ENCODE assay signal across 16 cellular contexts in genomic region chr17:69717214-69717613, GRCh38.
DNase-seq lines count a peak whose midpoint lies in the region; ATAC-seq, FAIRE-seq and TF ChIP-seq lines count a peak whose summit lies in the region.
"Had no signal": no experiment of that assay in that cellular context is flagged by ENCODE, and none has a peak within 500 bp of the region (broad histone marks: within the 10 kb centered on the region; RNA-seq: fewer than 3 reads in every experiment).

No MANE protein-coding gene starts in this region.

- H3K4me3 Mint-ChIP-seq in nephron, result no peak overlapping the region
- H3K4me3 Mint-ChIP-seq in activated CD4-positive, alpha-beta T cell treated with anti-CD3 and anti-CD28 coated beads, Interleukin-2, amount 10 ng/mL, durations not matched to agents 7 days and 5 days, result no peak overlapping the region
- H3K4me3 Mint-ChIP-seq in T-helper 17 cell, result no peak overlapping the region
- H3K4me3 Mint-ChIP-seq: CD8-positive, alpha-beta memory T cell had no signal

- H3K9ac ChIP-seq in GM23248 (no peak overlapping the region), smooth muscle cell (ENCODE audit: low read depth) (peak overlapping the region; percentile 33)
- H3K9ac ChIP-seq: BLaER1 had no signal

- H3K27me3 Mint-ChIP-seq in nephron (ENCODE audit: low read depth) (no peaks in the 10 kb centered on the region), T-helper 17 cell (no peaks in the 10 kb centered on the region)
- H3K27me3 Mint-ChIP-seq in activated CD4-positive, alpha-beta T cell treated with anti-CD3 and anti-CD28 coated beads, Interleukin-2, amount 10 ng/mL, durations not matched to agents 7 days and 5 days, result no peaks in the 10 kb centered on the region
- H3K27me3 Mint-ChIP-seq: CD8-positive, alpha-beta memory T cell had no signal

- DNase-seq in GM23248, result no peak
- DNase-seq in bronchial epithelial cell (ENCODE audit: low read depth), result no peak
- no peak for DNase-seq in smooth muscle cell (lab: John Stamatoyannopoulos, UW; ENCODE audit: unreplicated experiment)
- DNase-seq in activated CD4-positive, alpha-beta T cell treated with anti-CD3 and anti-CD28 coated beads, Interleukin-2, amount 10 ng/mL, durations not matched to agents 7 days and 5 days, result no peak
- no peak for DNase-seq in HuH-7.5 (ENCODE audit: low spot score)
- DNase-seq in T-helper 17 cell, result no peak
- DNase-seq: 8988T; CD8-positive, alpha-beta memory T cell; H7; NCI-H1930; NCI-H2171; NCI-H446 treated with DMSO at 0.1 percent for 48 hours had no signal

- H4K20me1 ChIP-seq in GM23248 (ENCODE audit: insufficient read depth), result no peaks in the 10 kb centered on the region
- no peaks in the 10 kb centered on the region for H4K20me1 ChIP-seq in smooth muscle cell (ENCODE audit: low read depth)
- H4K20me1 ChIP-seq: BLaER1 had no signal

- H2AFZ ChIP-seq in GM23248 (0 out of 2 replicates have a peak overlapping the region, but pooled peaks have one; percentile 37), smooth muscle cell (ENCODE audit: low read depth) (peak overlapping the region; percentile 77)

- no peaks in the 10 kb centered on the region for H3K9me2 ChIP-seq in GM23248 (ENCODE audit: insufficient read depth)

- H3K27me3 ChIP-seq in GM23248 (replicated peaks; ENCODE audit: insufficient read depth), result no peaks in the 10 kb centered on the region
- H3K27me3 ChIP-seq in bronchial epithelial cell (ENCODE audit: control insufficient read depth, insufficient read depth, low read length), result no peaks in the 10 kb centered on the region
- H3K27me3 ChIP-seq in smooth muscle cell (ENCODE audit: low read depth), result no peaks in the 10 kb centered on the region
- H3K27me3 ChIP-seq: BLaER1 had no signal

- H3F3A ChIP-seq in GM23248 (ENCODE audit: insufficient read depth) (0 out of 2 replicates have a peak, but pooled peaks cover 8% of the 10 kb centered on the region), smooth muscle cell (ENCODE audit: low read depth) (peaks cover 9% of the 10 kb centered on the region)

- 66 to 73% methylated on average over 2 of the region's 2 CpGs for WGBS in GM23248 (ENCODE audit: low coverage in 1 of 2, low lambda C conversion rate in 2 of 2, missing lambda C conversion rate in 2 of 2), 2 experiments
- 35% methylated on average over 2 of the region's 2 CpGs for WGBS in smooth muscle cell (ENCODE audit: low lambda C conversion rate)

- H3K36me3 ChIP-seq in GM23248 (ENCODE audit: low read depth) (no peaks in the 10 kb centered on the region), bronchial epithelial cell (ENCODE audit: control insufficient read depth, insufficient read depth, low read length) (no peaks in the 10 kb centered on the region), smooth muscle cell (ENCODE audit: low read depth) (no peaks in the 10 kb centered on the region)
- H3K36me3 ChIP-seq: BLaER1 had no signal

- no peaks in the 10 kb centered on the region for H3K36me3 Mint-ChIP-seq in nephron (ENCODE audit: low read depth)
- H3K36me3 Mint-ChIP-seq in activated CD4-positive, alpha-beta T cell treated with anti-CD3 and anti-CD28 coated beads, Interleukin-2, amount 10 ng/mL, durations not matched to agents 7 days and 5 days (ENCODE audit: low read depth), result no peaks in the 10 kb centered on the region
- H3K36me3 Mint-ChIP-seq in T-helper 17 cell (ENCODE audit: low read depth), result no peaks in the 10 kb centered on the region
- H3K36me3 Mint-ChIP-seq: CD8-positive, alpha-beta memory T cell had no signal

- H3K27ac ChIP-seq in GM23248, result no peak overlapping the region
- H3K27ac ChIP-seq in smooth muscle cell (ENCODE audit: low read depth), result peak overlapping the region; percentile 69
- H3K27ac ChIP-seq: BLaER1 had no signal

- H3K4me3 ChIP-seq in GM23248 (no peak overlapping the region), bronchial epithelial cell (ENCODE audit: low read depth, low read length) (no peak overlapping the region), smooth muscle cell (no peak overlapping the region)
- H3K4me3 ChIP-seq: BLaER1 had no signal

- H3K79me2 ChIP-seq in GM23248 (ENCODE audit: insufficient read depth), result no peaks in the 10 kb centered on the region
- no peaks in the 10 kb centered on the region for H3K79me2 ChIP-seq in smooth muscle cell (ENCODE audit: low read depth)

- peak; percentile 23 for FAIRE-seq in bronchial epithelial cell (lab: Jason Lieb, UNC)

- H3K9me3 ChIP-seq in GM23248 (ENCODE audit: low read depth) (no peaks in the 10 kb centered on the region), smooth muscle cell (replicated peaks; ENCODE audit: low read depth) (no peaks in the 10 kb centered on the region), T-helper 17 cell (ENCODE audit: control insufficient read depth, low read length, poor library complexity, severe bottlenecking) (no peaks in the 10 kb centered on the region)
- H3K9me3 ChIP-seq: BLaER1 had no signal

- in situ Hi-C loops in GM23248 (cut with MboI), result no loop called here

- H3K4me1 ChIP-seq in GM23248 (ENCODE audit: insufficient read depth), result peaks cover 9% of the 10 kb centered on the region
- peaks cover 4% of the 10 kb centered on the region for H3K4me1 ChIP-seq in smooth muscle cell (ENCODE audit: low read depth)

- H3K9me3 Mint-ChIP-seq in nephron, result no peaks in the 10 kb centered on the region
- peaks cover 2% of the 10 kb centered on the region for H3K9me3 Mint-ChIP-seq in activated CD4-positive, alpha-beta T cell treated with anti-CD3 and anti-CD28 coated beads, Interleukin-2, amount 10 ng/mL, durations not matched to agents 7 days and 5 days
- H3K9me3 Mint-ChIP-seq: CD8-positive, alpha-beta memory T cell had no signal

- TF ChIP-seq CTCF in bronchial epithelial cell (IDR thresholded peaks at IDR 0.05; ENCODE audit: insufficient read depth, low read length, severe bottlenecking) (no peak), nephron (IDR thresholded peaks at IDR 0.05; ENCODE audit: unreplicated experiment in 3 of 3) (no peak), smooth muscle cell (IDR thresholded peaks at IDR 0.05; ENCODE audit: borderline replicate concordance, insufficient read depth, poor library complexity, severe bottlenecking) (no peak)

- POLR2A ChIA-PET in activated CD4-positive, alpha-beta T cell treated with anti-CD3 and anti-CD28 coated beads, Interleukin-2, amount 10 ng/mL, durations not matched to agents 7 days and 5 days (lab: Charles Lee), result no interaction called here

- H3K27ac Mint-ChIP-seq in nephron (peak overlapping the region; percentile 76 to 92 (median 82)), T-helper 17 cell (no peak overlapping the region)
- no peak overlapping the region for H3K27ac Mint-ChIP-seq in activated CD4-positive, alpha-beta T cell treated with anti-CD3 and anti-CD28 coated beads, Interleukin-2, amount 10 ng/mL, durations not matched to agents 7 days and 5 days
- H3K27ac Mint-ChIP-seq: CD8-positive, alpha-beta memory T cell had no signal

- H3K4me2 ChIP-seq in GM23248 (ENCODE audit: unreplicated experiment) (no peak overlapping the region), smooth muscle cell (peak overlapping the region; percentile 60)
- H3K4me2 ChIP-seq: BLaER1 had no signal

- CTCF ChIA-PET in activated CD4-positive, alpha-beta T cell treated with anti-CD3 and anti-CD28 coated beads, Interleukin-2, amount 10 ng/mL, durations not matched to agents 7 days and 5 days (lab: Charles Lee), result interaction anchor here (0.6 to 1.4 kb wide), 2 partner anchors 110 to 461 kb away, joined by 3 to 4 read pairs; no protein-coding TSS in a partner anchor

- no peak for ATAC-seq in HG02870 (IDR thresholded peaks at IDR 0.05; ENCODE audit: unreplicated experiment)
- no peak for ATAC-seq in T-helper 17 cell
- ATAC-seq: Right ventricle myocardium inferior had no signal

- H3K4me1 Mint-ChIP-seq in nephron (peaks cover 49% of the 10 kb centered on the region), T-helper 17 cell (no peaks in the 10 kb centered on the region)
- H3K4me1 Mint-ChIP-seq in activated CD4-positive, alpha-beta T cell treated with anti-CD3 and anti-CD28 coated beads, Interleukin-2, amount 10 ng/mL, durations not matched to agents 7 days and 5 days, result no peaks in the 10 kb centered on the region
- H3K4me1 Mint-ChIP-seq: CD8-positive, alpha-beta memory T cell had no signal

Comparison
In these comparisons a context has a peak if more than half of its experiments do, and no peak if none do; other contexts are left out.
1. H3K27ac Mint-ChIP-seq: peak in nephron (3 of 3); none in activated CD4-positive, alpha-beta T cell treated with anti-CD3 and anti-CD28 coated beads, Interleukin-2, amount 10 ng/mL, durations not matched to agents 7 days and 5 days (single experiment) and T-helper 17 cell (single experiment).